Comparison of ENCODE assay signal across 28 cellular contexts in genomic region chr7:128729489-128729888, GRCh38. TPM values are rescaled to one million over a fixed set of nuclear protein-coding genes. Genes with fewer than 3 reads are reported as not detected.
"Had no signal": no experiment of that assay in that cellular context is flagged by ENCODE, and none has a peak within 500 bp of the region (broad histone marks: within the 10 kb centered on the region; RNA-seq: fewer than 3 reads in every experiment).

No MANE protein-coding gene starts in this region.

- H3K4me3 ChIP-seq: ascending aorta, MG63, SK-N-MC had no signal

- H3K36me3 ChIP-seq: ascending aorta, MG63 had no signal

- H3K27ac ChIP-seq: ascending aorta, SK-N-MC had no signal

- H3K9me3 ChIP-seq: ascending aorta, MG63 had no signal

- DNase-seq: activated CD4-positive, alpha-beta T cell treated with anti-CD3 and anti-CD28 coated beads for 48 hours; activated CD4-positive, alpha-beta T cell treated with anti-CD3 and anti-CD28 coated beads, Interleukin-2, amount 50 U/mL, for 4 hours; activated CD4-positive, CD25-positive, alpha-beta regulatory T cell treated with anti-CD3 and anti-CD28 coated beads, Interleukin-2, amount 50 U/mL, for 72 hours; activated CD8-positive, alpha-beta memory T cell treated with anti-CD3 and anti-CD28 coated beads, Interleukin-2, amount 10 ng/mL, durations not matched to agents 7 days and 5 days; activated CD8-positive, alpha-beta T cell treated with anti-CD3 and anti-CD28 coated beads, Interleukin-2, amount 10 ng/mL, durations not matched to agents 7 days and 5 days; activated effector memory CD4-positive, alpha-beta T cell treated with Interleukin-2 at 50 U/mL for 16 hours; activated naive CD4-positive, alpha-beta T cell; activated T-cell treated with anti-CD3 and anti-CD28 coated beads, Interleukin-2, amount 50 U/mL, for 24 hours; KG1; MG63; MV-4-11; NCI-H1092 treated with DMSO at 0.1 percent for 48 hours; NCI-H1417 treated with DMSO at 0.1 percent for 48 hours; NCI-H1694; NCI-H2029; NCI-H2107; NCI-H510A treated with DMSO at 0.1 percent for 48 hours; NCI-H69; NK-92 treated with Interleukin-12 subunit alpha and Interleukin-12 subunit beta, amount 100 ng/mL, for 24 hours; PC-3; T-cell; T-helper 2 cell had no signal

- ATAC-seq: activated CD8-positive, alpha-beta memory T cell treated with anti-CD3 and anti-CD28 coated beads, Interleukin-2, amount 10 ng/mL, durations not matched to agents 7 days and 5 days; activated CD8-positive, alpha-beta T cell treated with anti-CD3 and anti-CD28 coated beads, Interleukin-2, amount 10 ng/mL, durations not matched to agents 7 days and 5 days; PC-3; Right ventricle myocardium inferior; T-cell; WTC11 had no signal

- H3K4me1 ChIP-seq: ascending aorta had no signal

- H3K27me3 ChIP-seq: ascending aorta, MG63 had no signal

RNA-seq across cellular contexts. Expression of gene OPN1SW, which starts 46.1 kb away (rescaled TPM):
- total RNA-seq: activated CD8-positive, alpha-beta memory T cell treated with anti-CD3 and anti-CD28 coated beads, Interleukin-2, amount 10 ng/mL, durations not matched to agents 7 days and 5 days; activated CD8-positive, alpha-beta T cell treated with anti-CD3 and anti-CD28 coated beads, Interleukin-2, amount 10 ng/mL, durations not matched to agents 7 days and 5 days; activated T-helper 1 cell treated with anti-CD3 and anti-CD28 coated beads, Interleukin-12 subunit alpha, Interleukin-12 subunit beta, Interleukin-2, Interleukin-4 antibody, amounts not matched to agents 30 ng/mL and 10 ng/mL and 1 ng/mL, durations not matched to agents 14 hours and 24 hours and 36 hours; ascending aorta; PC-3; Right ventricle myocardium inferior; T-cell; WTC11 had no signal
- polyA plus RNA-seq: IgD-negative memory B cell had no signal
